In genomic region chr21:44301093-44301492, GRCh38 we compare ENCODE assay signal across 9 cellular contexts. TPM values are rescaled to one million over a fixed set of nuclear protein-coding genes. Genes with fewer than 3 reads are reported as not detected.
DNase-seq lines count a peak whose midpoint lies in the region; ATAC-seq, FAIRE-seq and TF ChIP-seq lines count a peak whose summit lies in the region.
"Had no signal": no experiment of that assay in that cellular context is flagged by ENCODE, and none has a peak within 500 bp of the region (broad histone marks: within the 10 kb centered on the region; RNA-seq: fewer than 3 reads in every experiment).

No MANE protein-coding gene starts in this region.

- H3K9me2 ChIP-seq in PC-3 (replicated peaks; ENCODE audit: low read length) = no peaks in the 10 kb centered on the region

- no peak for FAIRE-seq in endothelial cell of umbilical vein (lab: Jason Lieb, UNC)
- FAIRE-seq: islet of Langerhans had no signal

- POLR2A ChIA-PET in CD8-positive, alpha-beta memory T cell (lab: Charles Lee) = interaction anchor here (0.6 kb wide), 1 partner anchor 573 kb away, joined by 3 read pairs; no protein-coding TSS in a partner anchor
- POLR2A ChIA-PET in PC-3 (lab: Charles Lee; ENCODE audit: unreplicated experiment) = no interaction called here
- POLR2A ChIA-PET in endothelial cell of umbilical vein (lab: Charles Lee) = no interaction called here

- peaks cover 37 to 65% (median 55%) of the 10 kb centered on the region in 3 donors for H3K4me1 Mint-ChIP-seq in CD8-positive, alpha-beta memory T cell
- peaks cover 39% of the 10 kb centered on the region for H3K4me1 Mint-ChIP-seq in osteocyte (ENCODE audit: unreplicated experiment)

- peak overlapping the region; percentile 76 to 87 (median 78) for H3K4me3 Mint-ChIP-seq in CD8-positive, alpha-beta memory T cell
- peak overlapping the region; percentile 75 for H3K4me3 Mint-ChIP-seq in osteocyte (ENCODE audit: unreplicated experiment)

- H3K4me2 ChIP-seq in PC-3 (ENCODE audit: low read length) (peak overlapping the region; percentile 100), endothelial cell of umbilical vein (ENCODE audit: insufficient read depth, low read length) (peak overlapping the region; percentile 77)

- no peaks in the 10 kb centered on the region for H3K9me3 Mint-ChIP-seq in CD8-positive, alpha-beta memory T cell
- no peaks in the 10 kb centered on the region for H3K9me3 Mint-ChIP-seq in osteocyte (ENCODE audit: unreplicated experiment)

- no peak for TF ChIP-seq POLR2A in endothelial cell of umbilical vein (IDR thresholded peaks at IDR 0.05; ENCODE audit: low read depth, low read length)

- no peak for ATAC-seq in PC-3

- H3K9ac ChIP-seq in PC-3 (ENCODE audit: low read length) (peak overlapping the region; percentile 84), endothelial cell of umbilical vein (replicated peaks; ENCODE audit: extremely low read depth, insufficient read depth, low read length) (peak overlapping the region; percentile 79)

- DNase-seq in CD8-positive, alpha-beta memory T cell = no peak
- DNase-seq in PC-3 = no peak
- DNase-seq in endothelial cell of umbilical vein (ENCODE audit: low read depth, low spot score) = no peak
- no peak for DNase-seq in osteocyte (ENCODE audit: extremely low spot score, unreplicated experiment)
- no peak for DNase-seq in NCI-H510A (lab: John Stamatoyannopoulos, UW)
- no peak for DNase-seq in SKM-1 (lab: John Stamatoyannopoulos, UW; ENCODE audit: unreplicated experiment)
- DNase-seq in COR-L47 (lab: John Stamatoyannopoulos, UW) = no peak
- no peak for DNase-seq in GOT3 (lab: John Stamatoyannopoulos, UW)

- H3K79me2 ChIP-seq in PC-3 (ENCODE audit: low read length) (peaks cover 57% of the 10 kb centered on the region), endothelial cell of umbilical vein (ENCODE audit: control insufficient read depth, insufficient read depth, low read length) (peaks cover 45% of the 10 kb centered on the region)

- dilution Hi-C loops in endothelial cell of umbilical vein (cut with MboI; ENCODE audit: extremely low pct_ligation_motif_present, low sequenced_read_pairs) = no loop called here

- H2AFZ ChIP-seq in PC-3 (ENCODE audit: low read length) = no peak overlapping the region
- no peak overlapping the region for H2AFZ ChIP-seq in endothelial cell of umbilical vein (ENCODE audit: low read depth, low read length)

- no peaks in the 10 kb centered on the region for H3K27me3 Mint-ChIP-seq in CD8-positive, alpha-beta memory T cell
- no peaks in the 10 kb centered on the region for H3K27me3 Mint-ChIP-seq in osteocyte (ENCODE audit: unreplicated experiment)

- no peaks in the 10 kb centered on the region for H3F3A ChIP-seq in PC-3 (ENCODE audit: low read length, unreplicated experiment)

- no peaks in the 10 kb centered on the region for H3K9me3 ChIP-seq in CD8-positive, alpha-beta memory T cell (ENCODE audit: low read length)
- H3K9me3 ChIP-seq in PC-3 (ENCODE audit: low read length) = no peaks in the 10 kb centered on the region
- no peaks in the 10 kb centered on the region for H3K9me3 ChIP-seq in endothelial cell of umbilical vein (replicated peaks; ENCODE audit: control insufficient read depth, insufficient read depth, low read length)

- CTCF ChIA-PET in CD8-positive, alpha-beta memory T cell (lab: Charles Lee) = no interaction called here
- CTCF ChIA-PET in PC-3 (lab: Charles Lee) (interaction anchor here (0.6 kb wide), 1 partner anchor 632 kb away, joined by 3 read pairs; no protein-coding TSS in a partner anchor), endothelial cell of umbilical vein (lab: Charles Lee) (interaction anchor here (1.1 kb wide), 1 partner anchor 492 kb away, joined by 3 read pairs; no protein-coding TSS in a partner anchor)

- no peaks in the 10 kb centered on the region for H3K9me1 ChIP-seq in endothelial cell of umbilical vein (replicated peaks; ENCODE audit: control insufficient read depth, extremely low read depth, insufficient read depth, low read length)

- peaks cover 0 to 10% (median 0%) of the 10 kb centered on the region in 3 donors for H3K36me3 Mint-ChIP-seq in CD8-positive, alpha-beta memory T cell
- peaks cover 3% of the 10 kb centered on the region for H3K36me3 Mint-ChIP-seq in osteocyte (ENCODE audit: unreplicated experiment)

- TF ChIP-seq CTCF in PC-3 (conservative IDR thresholded peaks at IDR 0.05; ENCODE audit: low read depth, low read length) = no peak
- TF ChIP-seq CTCF in endothelial cell of umbilical vein (IDR thresholded peaks at IDR 0.05; ENCODE audit: extremely low read depth in 1 of 2, insufficient read depth in 1 of 2, low read depth in 1 of 2, low read length in 2 of 2) = no peak
- no peak for TF ChIP-seq CTCF in osteocyte (IDR thresholded peaks at IDR 0.05)

- intact Hi-C loops in PC-3 (cut with micrococcal nuclease) = no loop called here
- intact Hi-C loops in endothelial cell of umbilical vein (cut with micrococcal nuclease) = no loop called here

- peak overlapping the region; percentile 51 for H3K4me3 ChIP-seq in CD8-positive, alpha-beta memory T cell (ENCODE audit: low read length)
- peak overlapping the region; percentile 85 for H3K4me3 ChIP-seq in PC-3 (ENCODE audit: low read length)
- H3K4me3 ChIP-seq in endothelial cell of umbilical vein (replicated peaks in 1 of 3; ENCODE audit: insufficient read depth in 1 of 3, low read depth in 1 of 3, low read length in 3 of 3) = peak overlapping the region; percentile 57 to 82 (median 65)

- H3K4me1 ChIP-seq in CD8-positive, alpha-beta memory T cell (ENCODE audit: insufficient read depth, low read length) = peaks cover 52% of the 10 kb centered on the region
- H3K4me1 ChIP-seq in PC-3 (ENCODE audit: insufficient read depth, low read length) = peaks cover 36% of the 10 kb centered on the region
- H3K4me1 ChIP-seq in endothelial cell of umbilical vein (ENCODE audit: control insufficient read depth, extremely low read depth, insufficient read depth, low read length) = peaks cover 25% of the 10 kb centered on the region

- BruUV-seq in PC-3 (replicated peaks; lab: Mats Ljungman, UMichigan) = no TSS peak
- BruUV-seq in endothelial cell of umbilical vein (replicated peaks; lab: Mats Ljungman, UMichigan) = TSS peak; percentile 13

- H4K20me1 ChIP-seq in PC-3 (ENCODE audit: low read length) (peaks cover 32% of the 10 kb centered on the region), endothelial cell of umbilical vein (replicated peaks; ENCODE audit: control insufficient read depth, extremely low read depth, insufficient read depth, low read length) (no peaks in the 10 kb centered on the region)

- H3K27me3 ChIP-seq in CD8-positive, alpha-beta memory T cell (ENCODE audit: insufficient read depth, low read length, poor library complexity, severe bottlenecking) = no peaks in the 10 kb centered on the region
- H3K27me3 ChIP-seq in PC-3 (ENCODE audit: low read length) (no peaks in the 10 kb centered on the region), endothelial cell of umbilical vein (ENCODE audit: control insufficient read depth in 2 of 2, insufficient read depth in 2 of 2, low read length in 2 of 2) (no peaks in the 10 kb centered on the region)

- H3K36me3 ChIP-seq in CD8-positive, alpha-beta memory T cell (ENCODE audit: insufficient read depth, low read length) = no peaks in the 10 kb centered on the region
- H3K36me3 ChIP-seq in PC-3 (ENCODE audit: low read depth, low read length) (no peaks in the 10 kb centered on the region), endothelial cell of umbilical vein (ENCODE audit: control insufficient read depth in 2 of 2, extremely low read depth in 1 of 2, insufficient read depth in 2 of 2, low read length in 2 of 2) (no peaks in the 10 kb centered on the region)

- H3K27ac Mint-ChIP-seq in CD8-positive, alpha-beta memory T cell = peak overlapping the region; percentile 33 to 91 (median 67)
- H3K27ac Mint-ChIP-seq in osteocyte (ENCODE audit: unreplicated experiment) = peak overlapping the region; percentile 64

- H3K27ac ChIP-seq in CD8-positive, alpha-beta memory T cell (ENCODE audit: low read depth, low read length) = peak overlapping the region; percentile 48
- H3K27ac ChIP-seq in PC-3 (ENCODE audit: low read length) (0 out of 2 replicates have a peak overlapping the region, but pooled peaks have one; percentile 20), endothelial cell of umbilical vein (ENCODE audit: insufficient read depth, low read depth, low read length) (no peak overlapping the region)

RNA-seq across cellular contexts. Expression of gene PFKL, which starts 1.2 kb away (rescaled TPM):
- 100 to 1,000 TPM; 122 to 129 TPM for total RNA-seq in CD8-positive, alpha-beta memory T cell
- 105 TPM for polyA plus RNA-seq in CD8-positive, alpha-beta memory T cell
- total RNA-seq in PC-3 (2014; rRNA removed) = 223 and 250 TPM in 2 replicates
- 154 and 170 TPM in 2 replicates for total RNA-seq in endothelial cell of umbilical vein
- polyA plus RNA-seq in endothelial cell of umbilical vein = 137 and 157 TPM in 2 replicates
- polyA plus RNA-seq in endothelial cell of umbilical vein (2011; cell fraction: cytosol; rRNA removed) = 89.0 and 110 TPM in 2 replicates
- 247 and 268 TPM in 2 replicates for polyA plus RNA-seq in endothelial cell of umbilical vein (2011; cell fraction: nucleus; rRNA removed)
- 96.3 and 164 TPM in 2 replicates for polyA plus RNA-seq in endothelial cell of umbilical vein (2012)
- polyA minus RNA-seq in endothelial cell of umbilical vein = 92.7 and 121 TPM in 2 replicates
- polyA minus RNA-seq in endothelial cell of umbilical vein (2011; cell fraction: cytosol; rRNA and poly(A)+ RNA removed) = 85.0 TPM
- 44.1 and 74.1 TPM in 2 replicates for polyA minus RNA-seq in endothelial cell of umbilical vein (2011; cell fraction: nucleus; rRNA and poly(A)+ RNA removed)
- total RNA-seq in osteocyte = 138 and 143 TPM in 2 replicates

RNA-seq across cellular contexts. Expression of gene AIRE, which starts 15.4 kb away (rescaled TPM):
- total RNA-seq in CD8-positive, alpha-beta memory T cell = not detected
- 0.22 TPM for polyA plus RNA-seq in CD8-positive, alpha-beta memory T cell
- not detected in 2 replicates for total RNA-seq in PC-3 (2014; rRNA removed)
- 0.11 TPM in 1 of 2 replicates, not detected in the other for total RNA-seq in endothelial cell of umbilical vein
- 0.04 and 0.05 TPM in 2 replicates for polyA plus RNA-seq in endothelial cell of umbilical vein
- polyA plus RNA-seq in endothelial cell of umbilical vein (2011; cell fraction: cytosol; rRNA removed) = not detected in 2 replicates
- 0.31 and 0.37 TPM in 2 replicates for polyA plus RNA-seq in endothelial cell of umbilical vein (2011; cell fraction: nucleus; rRNA removed)
- 0.11 TPM in 1 of 2 replicates, not detected in the other for polyA plus RNA-seq in endothelial cell of umbilical vein (2012)
- not detected in 2 replicates for polyA minus RNA-seq in endothelial cell of umbilical vein
- polyA minus RNA-seq in endothelial cell of umbilical vein (2011; cell fraction: cytosol; rRNA and poly(A)+ RNA removed) = not detected
- polyA minus RNA-seq in endothelial cell of umbilical vein (2011; cell fraction: nucleus; rRNA and poly(A)+ RNA removed) = 0.10 and 0.14 TPM in 2 replicates
- total RNA-seq in osteocyte = not detected in 2 replicates

RNA-seq across cellular contexts. Expression of gene CFAP410, which starts 38.1 kb away (rescaled TPM):
- total RNA-seq in CD8-positive, alpha-beta memory T cell = 10 to 100 TPM; 17.6 to 19.2 TPM
- 36.4 TPM for polyA plus RNA-seq in CD8-positive, alpha-beta memory T cell
- 16.1 and 18.4 TPM in 2 replicates for total RNA-seq in PC-3 (2014; rRNA removed)
- 6.3 and 7.2 TPM in 2 replicates for total RNA-seq in endothelial cell of umbilical vein
- 12.2 and 15.0 TPM in 2 replicates for polyA plus RNA-seq in endothelial cell of umbilical vein
- polyA plus RNA-seq in endothelial cell of umbilical vein (2011; cell fraction: cytosol; rRNA removed) = 3.5 and 7.6 TPM in 2 replicates
- 21.7 and 24.7 TPM in 2 replicates for polyA plus RNA-seq in endothelial cell of umbilical vein (2011; cell fraction: nucleus; rRNA removed)
- polyA plus RNA-seq in endothelial cell of umbilical vein (2012) = 4.7 and 7.1 TPM in 2 replicates
- 3.0 and 3.7 TPM in 2 replicates for polyA minus RNA-seq in endothelial cell of umbilical vein
- 6.3 TPM for polyA minus RNA-seq in endothelial cell of umbilical vein (2011; cell fraction: cytosol; rRNA and poly(A)+ RNA removed)
- polyA minus RNA-seq in endothelial cell of umbilical vein (2011; cell fraction: nucleus; rRNA and poly(A)+ RNA removed) = 5.0 and 13.1 TPM in 2 replicates
- total RNA-seq in osteocyte = 23.0 and 23.4 TPM in 2 replicates

RNA-seq across cellular contexts. Expression of gene DNMT3L, which starts 39.4 kb away (rescaled TPM):
- total RNA-seq in CD8-positive, alpha-beta memory T cell = not detected
- polyA plus RNA-seq in CD8-positive, alpha-beta memory T cell = not detected
- total RNA-seq in PC-3 (2014; rRNA removed) (not detected in 2 replicates), endothelial cell of umbilical vein (not detected in 2 replicates), osteocyte (not detected in 2 replicates)
- not detected in 2 replicates for polyA plus RNA-seq in endothelial cell of umbilical vein
- not detected in 2 replicates for polyA plus RNA-seq in endothelial cell of umbilical vein (2011; cell fraction: cytosol; rRNA removed)
- not detected in 2 replicates for polyA plus RNA-seq in endothelial cell of umbilical vein (2011; cell fraction: nucleus; rRNA removed)
- polyA plus RNA-seq in endothelial cell of umbilical vein (2012) = not detected in 2 replicates
- not detected in 2 replicates for polyA minus RNA-seq in endothelial cell of umbilical vein
- not detected for polyA minus RNA-seq in endothelial cell of umbilical vein (2011; cell fraction: cytosol; rRNA and poly(A)+ RNA removed)
- polyA minus RNA-seq in endothelial cell of umbilical vein (2011; cell fraction: nucleus; rRNA and poly(A)+ RNA removed) = not detected in 2 replicates

RNA-seq across cellular contexts. Expression of gene TRPM2, which starts 52.3 kb away (rescaled TPM):
- total RNA-seq in CD8-positive, alpha-beta memory T cell = 1 to 10 TPM; 1.9 to 2.6 TPM
- 2.4 TPM for polyA plus RNA-seq in CD8-positive, alpha-beta memory T cell
- total RNA-seq in PC-3 (2014; rRNA removed) (48.3 and 50.0 TPM in 2 replicates), endothelial cell of umbilical vein (not detected in 2 replicates), osteocyte (not detected in 2 replicates)
- polyA plus RNA-seq in endothelial cell of umbilical vein = 0.02 TPM in 1 of 2 replicates, not detected in the other
- polyA plus RNA-seq in endothelial cell of umbilical vein (2011; cell fraction: cytosol; rRNA removed) = not detected in 2 replicates
- not detected in 2 replicates for polyA plus RNA-seq in endothelial cell of umbilical vein (2011; cell fraction: nucleus; rRNA removed)
- 0.04 and 0.05 TPM in 2 replicates for polyA plus RNA-seq in endothelial cell of umbilical vein (2012)
- not detected in 2 replicates for polyA minus RNA-seq in endothelial cell of umbilical vein
- polyA minus RNA-seq in endothelial cell of umbilical vein (2011; cell fraction: cytosol; rRNA and poly(A)+ RNA removed) = 11.5 TPM
- polyA minus RNA-seq in endothelial cell of umbilical vein (2011; cell fraction: nucleus; rRNA and poly(A)+ RNA removed) = 0.63 TPM in 1 of 2 replicates, not detected in the other
